Comparison of ENCODE assay signal across 1 cellular context in the genomic region with DNA sequence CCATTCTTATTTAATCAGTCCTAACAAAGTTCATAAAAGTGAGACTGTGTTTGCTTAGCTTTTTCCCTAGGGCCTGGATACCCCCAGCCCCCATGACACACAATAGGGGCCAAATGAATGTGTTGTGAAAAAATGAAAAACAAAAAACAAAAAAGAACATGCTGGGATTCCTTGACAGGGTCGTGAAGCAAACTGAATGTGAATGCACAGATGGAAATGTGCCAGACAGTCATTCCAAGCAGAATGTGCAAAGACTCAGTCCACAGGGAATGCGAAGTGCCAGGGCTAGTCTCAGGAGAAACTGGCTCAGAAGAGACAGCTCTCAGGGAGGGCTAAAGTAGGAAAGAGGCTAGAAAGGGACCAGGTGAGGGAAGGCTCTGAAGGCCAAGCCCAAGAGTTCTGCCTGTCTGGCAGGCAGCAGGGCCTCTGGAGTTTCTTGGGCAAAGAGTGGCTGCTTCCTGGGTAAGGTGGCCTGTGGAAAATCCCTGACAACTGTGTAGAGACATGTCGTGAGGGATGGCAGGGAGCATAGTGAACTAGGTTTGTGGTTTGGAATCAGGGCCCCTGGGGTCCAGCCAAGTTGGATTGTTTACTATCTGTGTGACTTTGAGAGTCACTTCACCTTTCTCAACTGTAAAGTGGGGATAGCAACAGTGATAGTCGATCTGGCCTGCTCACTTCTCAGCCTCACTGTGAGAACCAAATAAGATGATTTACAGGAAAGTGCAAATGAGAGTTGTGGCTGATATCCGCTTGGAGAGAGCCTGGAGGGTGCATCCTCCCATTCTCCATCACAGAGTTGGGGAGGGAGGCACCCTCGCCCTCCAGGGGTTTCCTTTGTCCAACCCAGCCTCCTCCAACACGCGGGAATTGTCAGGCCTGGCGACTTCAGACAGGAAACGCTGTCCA.
TF ChIP-seq lines count a peak whose summit lies in the region.

No MANE protein-coding gene starts in this region.

TF ChIP-seq in A549, 52 proteins besides CTCF, POLR2A, EP300 and RAD21:
- no peak for TF ChIP-seq NFE2L2 (conservative IDR thresholded peaks at IDR 0.05; ENCODE audit: low read length)
- TF ChIP-seq CEBPB (IDR thresholded peaks at IDR 0.05): no peak
- TF ChIP-seq, protein P1, sequence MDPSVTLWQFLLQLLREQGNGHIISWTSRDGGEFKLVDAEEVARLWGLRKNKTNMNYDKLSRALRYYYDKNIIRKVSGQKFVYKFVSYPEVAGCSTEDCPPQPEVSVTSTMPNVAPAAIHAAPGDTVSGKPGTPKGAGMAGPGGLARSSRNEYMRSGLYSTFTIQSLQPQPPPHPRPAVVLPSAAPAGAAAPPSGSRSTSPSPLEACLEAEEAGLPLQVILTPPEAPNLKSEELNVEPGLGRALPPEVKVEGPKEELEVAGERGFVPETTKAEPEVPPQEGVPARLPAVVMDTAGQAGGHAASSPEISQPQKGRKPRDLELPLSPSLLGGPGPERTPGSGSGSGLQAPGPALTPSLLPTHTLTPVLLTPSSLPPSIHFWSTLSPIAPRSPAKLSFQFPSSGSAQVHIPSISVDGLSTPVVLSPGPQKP (IDR thresholded peaks at IDR 0.05; ENCODE audit: low read depth, low read length): no peak
- TF ChIP-seq, protein P2, sequence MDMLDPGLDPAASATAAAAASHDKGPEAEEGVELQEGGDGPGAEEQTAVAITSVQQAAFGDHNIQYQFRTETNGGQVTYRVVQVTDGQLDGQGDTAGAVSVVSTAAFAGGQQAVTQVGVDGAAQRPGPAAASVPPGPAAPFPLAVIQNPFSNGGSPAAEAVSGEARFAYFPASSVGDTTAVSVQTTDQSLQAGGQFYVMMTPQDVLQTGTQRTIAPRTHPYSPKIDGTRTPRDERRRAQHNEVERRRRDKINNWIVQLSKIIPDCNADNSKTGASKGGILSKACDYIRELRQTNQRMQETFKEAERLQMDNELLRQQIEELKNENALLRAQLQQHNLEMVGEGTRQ (IDR thresholded peaks at IDR 0.05): no peak
- no peak for TF ChIP-seq RNF2 (IDR thresholded peaks at IDR 0.05; ENCODE audit: borderline replicate concordance, low read depth)
- TF ChIP-seq, protein P3, sequence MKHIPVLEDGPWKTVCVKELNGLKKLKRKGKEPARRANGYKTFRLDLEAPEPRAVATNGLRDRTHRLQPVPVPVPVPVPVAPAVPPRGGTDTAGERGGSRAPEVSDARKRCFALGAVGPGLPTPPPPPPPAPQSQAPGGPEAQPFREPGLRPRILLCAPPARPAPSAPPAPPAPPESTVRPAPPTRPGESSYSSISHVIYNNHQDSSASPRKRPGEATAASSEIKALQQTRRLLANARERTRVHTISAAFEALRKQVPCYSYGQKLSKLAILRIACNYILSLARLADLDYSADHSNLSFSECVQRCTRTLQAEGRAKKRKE (CRISPR knock-in tag; IDR thresholded peaks at IDR 0.05; ENCODE audit: low read depth): peak; percentile 75; the same call in 1 of the 2 replicates
- TF ChIP-seq FOXS1 (CRISPR knock-in tag; IDR thresholded peaks at IDR 0.05): peak; percentile 46; the same call in 1 of the 2 replicates
- TF ChIP-seq HOXB5 (CRISPR knock-in tag; IDR thresholded peaks at IDR 0.05): peak; percentile 73; the same call in 1 of the 2 replicates
